ENCODE assay signal across 29 cellular contexts in genomic region chr5:118088448-118088847, GRCh38.
"Had no signal": no experiment of that assay in that cellular context is flagged by ENCODE, and none has a peak within 500 bp of the region (broad histone marks: within the 10 kb centered on the region; RNA-seq: fewer than 3 reads in every experiment).

No MANE protein-coding gene starts in this region.

- ATAC-seq: naive thymus-derived CD8-positive, alpha-beta T cell; natural killer cell treated with Interleukin-12 subunit alpha and Interleukin-12 subunit beta and Interleukin-15 and Interleukin-18, amount 100 ng/mL, for 72 hours; pancreas; right cardiac atrium; sciatic nerve; stimulated activated memory B cell treated with anti-CD40 and anti-IgM and Interleukin-4, amounts not matched to agents 10 μg/mL and 1 μg/mL and 100 μg/mL, for 72 hours; stimulated activated naive CD8-positive, alpha-beta T cell treated with anti-CD3 and anti-CD28 coated beads, Interleukin-15, amount 100 ng/mL, for 72 hours; stimulated activated naive CD8-positive, alpha-beta T cell treated with anti-CD3 and anti-CD28 coated beads, Interleukin-15, Interleukin-2, amounts not matched to agents 100 U/mL and 50 U/mL, for 24 hours had no signal

- H3K4me3 ChIP-seq: pancreas, prostate gland, skin epidermis, smooth muscle cell, spleen, suprapubic skin, testis, tibial artery, transverse colon, upper lobe of left lung, vagina had no signal

- DNase-seq: naive B cell; naive thymus-derived CD8-positive, alpha-beta T cell; nephron progenitor cell; nucleus accumbens; pancreas; right cardiac atrium; spleen; stimulated activated CD4-positive, alpha-beta T cell treated with anti-CD3 and anti-CD28 coated beads, Interleukin-12 subunit alpha, Interleukin-12 subunit beta, amount 100 ng/mL, for 4 hours; stimulated activated CD4-positive, alpha-beta T cell treated with anti-CD3 and anti-CD28 coated beads, Interleukin-1b, Interleukin-23, amount 100 ng/mL, for 48 hours; stimulated activated CD4-positive, alpha-beta T cell treated with anti-CD3 and anti-CD28 coated beads, Interleukin-4, amount 100 ng/mL, for 1 hour; stimulated activated CD4-positive, alpha-beta T cell treated with anti-CD3 and anti-CD28 coated beads, Interleukin-4, amount 100 ng/mL, for 4 hours; stimulated activated CD8-positive, alpha-beta memory T cell treated with anti-CD3 and anti-CD28 coated beads, Interleukin-4, amount 100 ng/mL, for 48 hours; stimulated activated naive CD4-positive, alpha-beta T cell; stimulated activated naive CD8-positive, alpha-beta T cell treated with anti-CD3 and anti-CD28 coated beads, Interleukin-15, amount 100 ng/mL, for 72 hours; stimulated activated naive CD8-positive, alpha-beta T cell treated with anti-CD3 and anti-CD28 coated beads, Interleukin-15, Interleukin-2, amounts not matched to agents 100 U/mL and 50 U/mL, for 24 hours; substantia nigra; testis; tibial artery; transverse colon; upper lobe of left lung had no signal

- H3K27me3 ChIP-seq: neutrophil, pancreas, spleen, suprapubic skin, testis, tibial artery, transverse colon, upper lobe of left lung, vagina had no signal

- H3K4me2 ChIP-seq: smooth muscle cell had no signal

- H3K9me3 ChIP-seq: neutrophil, pancreas, prostate gland, testis, tibial artery, transverse colon, upper lobe of left lung, vagina had no signal

- H3K4me1 ChIP-seq: pancreas, prostate gland, spleen, suprapubic skin, testis, tibial artery, transverse colon, upper lobe of left lung, vagina had no signal

- H3K27ac ChIP-seq: neutrophil, pancreas, prostate gland, skin epidermis, spleen, suprapubic skin, testis, tibial artery, transverse colon, upper lobe of left lung, vagina had no signal

- H3K36me3 ChIP-seq: neutrophil, pancreas, prostate gland, spleen, suprapubic skin, tibial artery, transverse colon, upper lobe of left lung, vagina had no signal

- FAIRE-seq: pancreas had no signal
